ENCODE assay signal across 22 cellular contexts in the genomic region with DNA sequence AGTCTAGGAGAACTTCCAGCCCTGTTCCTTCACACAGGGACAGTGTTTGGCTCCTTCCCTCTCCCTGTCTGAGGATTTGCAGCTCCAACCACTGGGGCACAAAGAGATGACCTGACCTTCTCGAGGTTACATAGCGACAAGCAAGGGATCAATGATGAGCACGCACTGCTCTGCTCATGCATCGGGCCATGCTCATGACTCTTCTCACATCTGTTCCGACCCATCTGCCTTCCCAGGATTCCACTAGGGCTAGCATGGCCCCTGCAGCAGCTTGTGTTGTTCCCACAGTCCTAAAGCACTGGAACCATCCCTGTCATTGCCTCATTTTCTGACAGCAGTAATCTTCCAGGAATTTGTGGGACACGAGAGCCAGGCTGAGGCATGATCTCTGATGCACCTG.
DNase-seq lines count a peak whose midpoint lies in the region; ATAC-seq and TF ChIP-seq lines count a peak whose summit lies in the region.
"Had no signal": no experiment of that assay in that cellular context is flagged by ENCODE, and none has a peak within 500 bp of the region (broad histone marks: within the 10 kb centered on the region; RNA-seq: fewer than 3 reads in every experiment).

No MANE protein-coding gene starts in this region.

- H3K27ac Mint-ChIP-seq in activated CD8-positive, alpha-beta T cell treated with anti-CD3 and anti-CD28 coated beads, Interleukin-2, amount 10 ng/mL, durations not matched to agents 7 days and 5 days: no peak overlapping the region
- H3K27ac Mint-ChIP-seq: CD4-positive, CD25-positive, alpha-beta regulatory T cell had no signal

- ATAC-seq in IMR-90 (ENCODE audit: low read depth) (no peak), body of pancreas (no peak), sciatic nerve (peak; percentile 70)
- ATAC-seq in activated CD8-positive, alpha-beta T cell treated with anti-CD3 and anti-CD28 coated beads, Interleukin-2, amount 10 ng/mL, durations not matched to agents 7 days and 5 days: no peak
- ATAC-seq: HCT116 had no signal

- H3K9me3 ChIP-seq in IMR-90 (ENCODE audit: control insufficient read depth, insufficient read depth, low read length) (no peaks in the 10 kb centered on the region), body of pancreas (no peaks in the 10 kb centered on the region)
- H3K9me3 ChIP-seq: BLaER1, SJSA1 had no signal

- no peak for DNase-seq in IMR-90
- DNase-seq in body of pancreas: no peak
- peak; percentile 43 for DNase-seq in myocyte (ENCODE audit: low read depth)
- DNase-seq in sciatic nerve (ENCODE audit: low spot score): no peak
- DNase-seq in activated CD8-positive, alpha-beta T cell treated with anti-CD3 and anti-CD28 coated beads, Interleukin-2, amount 10 ng/mL, durations not matched to agents 7 days and 5 days: no peak
- DNase-seq in SW480 (ENCODE audit: low spot score): no peak
- no peak for DNase-seq in effector CD8-positive, alpha-beta T cell (lab: John Stamatoyannopoulos, UW)
- DNase-seq: CD4-positive, CD25-positive, alpha-beta regulatory T cell; DMS53; MM.1S; NCI-H1048; NCI-H1417; NCI-H1694 treated with DMSO at 0.1 percent for 48 hours; NCI-H446; NCI-H524 treated with DMSO at 0.1 percent for 48 hours; NCI-H774; Right ventricle myocardium superior; RPMI8226 had no signal

- H2BK120ac ChIP-seq in IMR-90 (ENCODE audit: low read depth, low read length): peak overlapping the region; percentile 52

- dilution Hi-C loops in IMR-90 (cut with HindIII; ENCODE audit: low sequenced_read_pairs, unreplicated experiment): no loop called here

- H3K4ac ChIP-seq in IMR-90 (ENCODE audit: low read depth, low read length): no peak overlapping the region; the same call in 1 of the 2 replicates

- in situ Hi-C loops in IMR-90 (cut with MboI; ENCODE audit: low sequenced_read_pairs): no loop called here

- H4K20me1 ChIP-seq in IMR-90 (ENCODE audit: insufficient read depth, low read length): no peaks in the 10 kb centered on the region
- H4K20me1 ChIP-seq: BLaER1 had no signal

- intact Hi-C loops in IMR-90 (cut with micrococcal nuclease): no loop called here
- intact Hi-C loops in body of pancreas (cut with DNase I): no loop called here
- intact Hi-C loops in sciatic nerve (cut with DNase I): no loop called here

- H3K4me3 Mint-ChIP-seq in activated CD8-positive, alpha-beta T cell treated with anti-CD3 and anti-CD28 coated beads, Interleukin-2, amount 10 ng/mL, durations not matched to agents 7 days and 5 days: no peak overlapping the region
- H3K4me3 Mint-ChIP-seq: CD4-positive, CD25-positive, alpha-beta regulatory T cell had no signal

- TF ChIP-seq POLR2A in IMR-90 (IDR thresholded peaks at IDR 0.05; ENCODE audit: low read depth, low read length) (no peak), body of pancreas (IDR thresholded peaks at IDR 0.05) (no peak)

- TF ChIP-seq RAD21 in IMR-90 (IDR thresholded peaks at IDR 0.05; ENCODE audit: low read length): no peak

- no peaks in the 10 kb centered on the region for H3K36me3 ChIP-seq in IMR-90 (ENCODE audit: control insufficient read depth, insufficient read depth, low read length)
- H3K36me3 ChIP-seq in body of pancreas (replicated peaks in 1 of 2; ENCODE audit: insufficient read depth in 1 of 2, low read depth in 2 of 2): no peaks in the 10 kb centered on the region
- H3K36me3 ChIP-seq: BLaER1, SJSA1 had no signal

- BruUV-seq in IMR-90 (replicated peaks; lab: Mats Ljungman, UMichigan): no TSS peak

- no peak overlapping the region for H4K8ac ChIP-seq in IMR-90 (ENCODE audit: low read depth in 2 of 2, low read length in 2 of 2)

- H3K4me3 ChIP-seq in IMR-90 (ENCODE audit: insufficient read depth, low read depth, low read length) (no peak overlapping the region), body of pancreas (no peak overlapping the region)
- H3K4me3 ChIP-seq: BLaER1, SJSA1 had no signal

- WGBS in IMR-90 (ENCODE audit: extremely low coverage in 2 of 2, insufficient read length in 1 of 2), 2 experiments: 54% methylated on average over 4 of the region's 6 CpGs; no CpG with 5 or more reads in 1 of the 2 experiments
- 59 to 66% methylated on average over 6 of the region's 6 CpGs for WGBS in body of pancreas, 2 donors

- H2AFZ ChIP-seq in IMR-90 (replicated peaks; ENCODE audit: low read length, poor library complexity): no peak overlapping the region

- CTCF ChIA-PET in IMR-90 (lab: Yijun Ruan, JAX): no interaction called here
- CTCF ChIA-PET in activated CD8-positive, alpha-beta T cell treated with anti-CD3 and anti-CD28 coated beads, Interleukin-2, amount 10 ng/mL, durations not matched to agents 7 days and 5 days (lab: Charles Lee): no interaction called here

- H3K27ac ChIP-seq in IMR-90 (ENCODE audit: insufficient read depth, low read length): no peak overlapping the region
- H3K27ac ChIP-seq in body of pancreas: peak overlapping the region in 3 of 4 donors; percentile 38 to 58 (median 55)
- H3K27ac ChIP-seq: BLaER1, KMS-11, SJSA1 had no signal

- no peak overlapping the region; the same call in 1 of the 2 replicates for H3K23ac ChIP-seq in IMR-90 (ENCODE audit: low read depth, low read length)

- H2BK5ac ChIP-seq in IMR-90 (ENCODE audit: low read depth, low read length, poor library complexity, severe bottlenecking): no peak overlapping the region

- no peaks in the 10 kb centered on the region for H3K27me3 Mint-ChIP-seq in activated CD8-positive, alpha-beta T cell treated with anti-CD3 and anti-CD28 coated beads, Interleukin-2, amount 10 ng/mL, durations not matched to agents 7 days and 5 days (ENCODE audit: low read depth)
- H3K27me3 Mint-ChIP-seq: CD4-positive, CD25-positive, alpha-beta regulatory T cell had no signal

- H4K5ac ChIP-seq in IMR-90 (ENCODE audit: low read depth, low read length): no peak overlapping the region; the same call in 1 of the 2 replicates

- H3K4me2 ChIP-seq in IMR-90 (ENCODE audit: low read depth, low read length): no peak overlapping the region
- H3K4me2 ChIP-seq: BLaER1, KMS-11 had no signal

- H3K9me3 Mint-ChIP-seq in activated CD8-positive, alpha-beta T cell treated with anti-CD3 and anti-CD28 coated beads, Interleukin-2, amount 10 ng/mL, durations not matched to agents 7 days and 5 days (ENCODE audit: insufficient read depth): peaks cover 2% of the 10 kb centered on the region

- no peaks in the 10 kb centered on the region for H3K4me1 Mint-ChIP-seq in activated CD8-positive, alpha-beta T cell treated with anti-CD3 and anti-CD28 coated beads, Interleukin-2, amount 10 ng/mL, durations not matched to agents 7 days and 5 days (ENCODE audit: low read depth)
- H3K4me1 Mint-ChIP-seq: CD4-positive, CD25-positive, alpha-beta regulatory T cell had no signal

- H2AK9ac ChIP-seq in IMR-90 (replicated peaks; ENCODE audit: low read depth, low read length, poor library complexity): no peak overlapping the region

- H2AK5ac ChIP-seq in IMR-90 (ENCODE audit: low read depth, low read length): no peak overlapping the region

- H3K56ac ChIP-seq in IMR-90 (ENCODE audit: extremely low read depth, insufficient read depth, low read length): no peak overlapping the region

- H3K79me1 ChIP-seq in IMR-90 (ENCODE audit: low read depth in 1 of 2, low read length in 2 of 2): no peaks in the 10 kb centered on the region

- H4K91ac ChIP-seq in IMR-90 (ENCODE audit: insufficient read depth, low read depth, low read length): no peak overlapping the region

- H2BK20ac ChIP-seq in IMR-90 (ENCODE audit: low read depth, low read length): no peak overlapping the region

- H2BK15ac ChIP-seq in IMR-90 (ENCODE audit: low read depth, low read length): no peak overlapping the region

- TF ChIP-seq CTCF in IMR-90 (conservative IDR thresholded peaks at IDR 0.05; ENCODE audit: low read depth, low read length) (no peak), body of pancreas (IDR thresholded peaks at IDR 0.05) (no peak)

- no peak overlapping the region for H3K14ac ChIP-seq in IMR-90 (replicated peaks; ENCODE audit: low read depth, low read length)

- peak overlapping the region; percentile 50; the same call in 1 of the 2 replicates for H3K18ac ChIP-seq in IMR-90 (ENCODE audit: low read depth, low read length)

- H3K4me1 ChIP-seq in IMR-90 (ENCODE audit: control insufficient read depth, insufficient read depth, low read length) (peaks cover 5% of the 10 kb centered on the region; the same call in 1 of the 2 replicates), body of pancreas (peaks cover 34% of the 10 kb centered on the region)
- H3K4me1 ChIP-seq: BLaER1, SJSA1 had no signal

- H3K9me1 ChIP-seq in IMR-90 (ENCODE audit: insufficient read depth, low read length): peaks cover 3% of the 10 kb centered on the region; the same call in 1 of the 2 replicates

- POLR2A ChIA-PET in IMR-90 (lab: Charles Lee; ENCODE audit: unreplicated experiment): no interaction called here
- POLR2A ChIA-PET in activated CD8-positive, alpha-beta T cell treated with anti-CD3 and anti-CD28 coated beads, Interleukin-2, amount 10 ng/mL, durations not matched to agents 7 days and 5 days (lab: Charles Lee): no interaction called here

- H3K27me3 ChIP-seq in IMR-90 (ENCODE audit: control insufficient read depth, insufficient read depth, low read length) (peaks cover 5% of the 10 kb centered on the region), body of pancreas (no peaks in the 10 kb centered on the region)
- H3K27me3 ChIP-seq: BLaER1, SJSA1 had no signal

- H3K9ac ChIP-seq in IMR-90 (ENCODE audit: low read depth, low read length): no peak overlapping the region
- H3K9ac ChIP-seq: BLaER1, KMS-11 had no signal

- no peaks in the 10 kb centered on the region for H3K36me3 Mint-ChIP-seq in activated CD8-positive, alpha-beta T cell treated with anti-CD3 and anti-CD28 coated beads, Interleukin-2, amount 10 ng/mL, durations not matched to agents 7 days and 5 days (ENCODE audit: low read depth)
- H3K36me3 Mint-ChIP-seq: CD4-positive, CD25-positive, alpha-beta regulatory T cell had no signal

TF ChIP-seq in IMR-90, 13 proteins besides CTCF, POLR2A, EP300 and RAD21 (continues in another document):
- TF ChIP-seq CEBPB (IDR thresholded peaks at IDR 0.05; ENCODE audit: low read depth, low read length): no peak
- no peak for TF ChIP-seq CHD1 (IDR thresholded peaks at IDR 0.05; ENCODE audit: low read depth, low read length)
- no peak for TF ChIP-seq MXI1 (IDR thresholded peaks at IDR 0.05; ENCODE audit: borderline replicate concordance, low read depth, low read length)
- TF ChIP-seq SMC3 (IDR thresholded peaks at IDR 0.05; ENCODE audit: low read depth, low read length): no peak
- TF ChIP-seq FOS (IDR thresholded peaks at IDR 0.05; ENCODE audit: low read depth, low read length): no peak
- TF ChIP-seq MAFK (IDR thresholded peaks at IDR 0.05; ENCODE audit: low read depth, low read length): no peak
- no peak for TF ChIP-seq MAZ (IDR thresholded peaks at IDR 0.05; ENCODE audit: borderline replicate concordance, low read depth, low read length)
- TF ChIP-seq, protein P1, sequence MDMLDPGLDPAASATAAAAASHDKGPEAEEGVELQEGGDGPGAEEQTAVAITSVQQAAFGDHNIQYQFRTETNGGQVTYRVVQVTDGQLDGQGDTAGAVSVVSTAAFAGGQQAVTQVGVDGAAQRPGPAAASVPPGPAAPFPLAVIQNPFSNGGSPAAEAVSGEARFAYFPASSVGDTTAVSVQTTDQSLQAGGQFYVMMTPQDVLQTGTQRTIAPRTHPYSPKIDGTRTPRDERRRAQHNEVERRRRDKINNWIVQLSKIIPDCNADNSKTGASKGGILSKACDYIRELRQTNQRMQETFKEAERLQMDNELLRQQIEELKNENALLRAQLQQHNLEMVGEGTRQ (IDR thresholded peaks at IDR 0.05; ENCODE audit: low read depth, low read length): no peak
